Comparison of ENCODE assay signal across 8 cellular contexts in the genomic region with DNA sequence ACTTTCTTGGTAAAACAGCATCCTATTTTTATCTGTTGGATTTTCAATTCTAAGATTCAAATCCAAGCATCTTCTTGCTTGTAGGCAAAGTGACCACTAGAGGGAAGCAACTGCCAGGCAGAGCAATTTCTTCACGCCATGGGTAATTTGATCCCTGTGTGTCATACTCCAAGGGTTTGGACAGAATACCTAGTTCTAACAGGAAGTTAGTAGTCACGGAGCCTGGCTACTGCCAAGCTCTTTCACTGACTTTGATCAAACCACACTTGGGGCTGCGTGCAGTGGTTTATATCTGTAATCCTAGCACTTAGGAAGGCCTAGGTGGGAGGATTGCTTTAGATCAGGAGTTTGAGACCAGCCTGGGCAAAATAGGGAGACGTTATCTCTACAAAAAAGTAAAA.
DNase-seq lines count a peak whose midpoint lies in the region; ATAC-seq and TF ChIP-seq lines count a peak whose summit lies in the region.

No MANE protein-coding gene starts in this region.

- peaks cover 0 to 16% of the 10 kb centered on the region in 2 donors for H3K4me1 ChIP-seq in ascending aorta
- peaks cover 20% of the 10 kb centered on the region for H3K4me1 ChIP-seq in hepatocyte (ENCODE audit: insufficient read depth)
- peaks cover 0 to 6% of the 10 kb centered on the region in 2 donors for H3K4me1 ChIP-seq in gastrocnemius medialis

- H2AFZ ChIP-seq in hepatocyte, result peak overlapping the region; percentile 32

- no peaks in the 10 kb centered on the region for H3K9me2 ChIP-seq in hepatocyte (replicated peaks; ENCODE audit: insufficient read depth)

- no peak overlapping the region for H3K4me3 ChIP-seq in ascending aorta
- H3K4me3 ChIP-seq in hepatocyte, result no peak overlapping the region
- no peak overlapping the region for H3K4me3 ChIP-seq in gastrocnemius medialis

- TF ChIP-seq CTCF in ascending aorta (IDR thresholded peaks at IDR 0.05) (peak; percentile 65 to 87 (median 81)), hepatocyte (IDR thresholded peaks at IDR 0.05; ENCODE audit: poor library complexity) (peak; percentile 90), gastrocnemius medialis (IDR thresholded peaks at IDR 0.05 in 4 of 5, conservative IDR thresholded peaks at IDR 0.05 in 1 of 5) (peak; percentile 48 to 80 (median 78))

- H3K27me3 ChIP-seq in ascending aorta (no peaks in the 10 kb centered on the region), hepatocyte (no peaks in the 10 kb centered on the region), gastrocnemius medialis (peaks cover 4 to 10% (median 9%) of the 10 kb centered on the region in 3 donors)

- intact Hi-C loops in ascending aorta (cut with DNase I), result loop anchor here (1.0 to 10.0 kb wide), 6 partner anchors 166 to 1070 kb away; no protein-coding TSS in a partner anchor
- intact Hi-C loops in gastrocnemius medialis (cut with DNase I; ENCODE audit: low total_unique reads), result loop anchor here (5.0 to 10.0 kb wide), 7 partner anchors 63 to 1071 kb away; a partner anchor contains a TSS

- H3K79me2 ChIP-seq in hepatocyte, result no peaks in the 10 kb centered on the region

- H3K4me2 ChIP-seq in hepatocyte, result peak overlapping the region; percentile 33

- ATAC-seq in gastrocnemius medialis (peak; percentile 97 to 99), HG02678 (IDR thresholded peaks at IDR 0.05; ENCODE audit: unreplicated experiment) (no peak), GM19463 (IDR thresholded peaks at IDR 0.05; ENCODE audit: unreplicated experiment) (no peak)

- 8% methylated on average over 4 of the region's 4 CpGs for WGBS in hepatocyte (ENCODE audit: low lambda C conversion rate, missing lambda C conversion rate)

- no peaks in the 10 kb centered on the region for H4K20me1 ChIP-seq in hepatocyte (ENCODE audit: insufficient read depth, poor library complexity, severe bottlenecking)

- in situ Hi-C loops in gastrocnemius medialis (cut with MboI; ENCODE audit: low sequenced_read_pairs in 4 of 4), result loop anchor here in 3 of 4 donors (5.0 to 25.0 kb wide), 7 partner anchors 571 to 1071 kb away; a partner anchor contains a TSS

- H3K9me3 ChIP-seq in ascending aorta (no peaks in the 10 kb centered on the region), hepatocyte (ENCODE audit: low read depth) (no peaks in the 10 kb centered on the region), gastrocnemius medialis (no peaks in the 10 kb centered on the region)

- H3K36me3 ChIP-seq in ascending aorta (no peaks in the 10 kb centered on the region), hepatocyte (replicated peaks; ENCODE audit: insufficient read depth, low read depth) (no peaks in the 10 kb centered on the region), gastrocnemius medialis (no peaks in the 10 kb centered on the region)

- no peak for TF ChIP-seq POLR2A in gastrocnemius medialis (IDR thresholded peaks at IDR 0.05)

- peak overlapping the region; percentile 51 to 55 for H3K27ac ChIP-seq in ascending aorta
- H3K27ac ChIP-seq in hepatocyte, result peak overlapping the region; percentile 83
- peak overlapping the region; percentile 52 to 77 (median 65) for H3K27ac ChIP-seq in gastrocnemius medialis

- DNase-seq in Daoy (ENCODE audit: low read depth), result peak; percentile 98
- peak; percentile 87 for DNase-seq in HPDE6-E6E7 (ENCODE audit: extremely low spot score)
- DNase-seq in NCI-H510A (lab: John Stamatoyannopoulos, UW), result peak; percentile 87
- DNase-seq in ascending aorta (ENCODE audit: low spot score in 2 of 2), result peak; percentile 16 to 91
- DNase-seq in hepatocyte (ENCODE audit: low spot score), result peak; percentile 92
- peak; percentile 62 to 70 for DNase-seq in gastrocnemius medialis

Comparison
In these comparisons a context has a peak if more than half of its experiments do, and no peak if none do; other contexts are left out.
1. ATAC-seq: peak in gastrocnemius medialis (2 of 2); none in HG02678 (single experiment) and GM19463 (single experiment).
2. Peak in every context shown above with its lines, with median percentiles within 50 percentile points of each other: DNase-seq, H3K27ac ChIP-seq and CTCF ChIP-seq.